8 cellular contexts compared by ENCODE assay signal in the genomic region with DNA sequence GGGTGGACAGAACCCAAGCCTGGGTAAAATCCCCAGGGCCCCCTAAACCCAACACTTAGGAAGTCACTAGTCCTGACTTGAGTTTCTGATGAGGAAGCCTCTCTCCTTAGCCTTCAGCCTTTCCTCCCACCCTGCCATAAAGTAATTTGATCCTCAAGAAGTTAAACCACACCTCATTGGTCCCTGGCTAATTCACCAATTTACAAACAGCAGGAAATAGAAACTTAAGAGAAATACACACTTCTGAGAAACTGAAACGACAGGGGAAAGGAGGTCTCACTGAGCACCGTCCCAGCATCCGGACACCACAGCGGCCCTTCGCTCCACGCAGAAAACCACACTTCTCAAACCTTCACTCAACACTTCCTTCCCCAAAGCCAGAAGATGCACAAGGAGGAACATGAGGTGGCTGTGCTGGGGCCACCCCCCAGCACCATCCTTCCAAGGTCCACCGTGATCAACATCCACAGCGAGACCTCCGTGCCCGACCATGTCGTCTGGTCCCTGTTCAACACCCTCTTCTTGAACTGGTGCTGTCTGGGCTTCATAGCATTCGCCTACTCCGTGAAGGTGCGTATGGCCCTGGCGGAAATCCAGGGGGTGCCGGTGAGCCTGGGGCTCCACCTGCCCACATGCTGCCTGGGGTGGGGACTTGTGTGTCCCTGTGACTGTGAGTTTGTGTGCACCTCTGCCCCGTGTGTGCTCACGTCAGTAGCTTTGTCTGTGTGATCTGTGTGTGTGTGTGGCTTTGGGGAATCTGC. TPM values are rescaled to one million over a fixed set of nuclear protein-coding genes. Genes with fewer than 3 reads are reported as not detected.
DNase-seq lines count a peak whose midpoint lies in the region; ATAC-seq and TF ChIP-seq lines count a peak whose summit lies in the region.

IFITM1 (plus strand) TSS at position 254 of the 761 bp plus-strand sequence; CDS start at position 385, 131 bp downstream.

- H3K79me1 ChIP-seq in neuronal stem cell (ENCODE audit: low read depth, low read length) = peaks cover 2% of the 10 kb centered on the region

- H3K4me1 Mint-ChIP-seq in glutamatergic neuron (ENCODE audit: low read depth, unreplicated experiment) = peaks cover 7% of the 10 kb centered on the region

- peaks cover 22% of the 10 kb centered on the region for H3K4me1 ChIP-seq in ACC112 (ENCODE audit: control insufficient read depth, insufficient read depth, low read length, unreplicated experiment)
- H3K4me1 ChIP-seq in Karpas-422 (ENCODE audit: low read length) = peaks cover 27% of the 10 kb centered on the region
- peaks cover 31 to 48% of the 10 kb centered on the region in 2 donors for H3K4me1 ChIP-seq in neuronal stem cell (ENCODE audit: control insufficient read depth in 2 of 2, insufficient read depth in 1 of 2, low read depth in 1 of 2, low read length in 2 of 2)

- no peak within 1 kb of the TSS for H3K4ac ChIP-seq in neuronal stem cell (ENCODE audit: low read length)

- peak within 1 kb of the TSS; percentile 88 for H3K18ac ChIP-seq in neuronal stem cell (ENCODE audit: low read length)

- H3K4me3 ChIP-seq in ACC112 (ENCODE audit: low read depth, low read length) (peak within 1 kb of the TSS; percentile 85), Karpas-422 (ENCODE audit: low read length) (peak within 1 kb of the TSS; percentile 68), fibroblast of pulmonary artery (replicated peaks; ENCODE audit: low read depth, low read length) (peak within 1 kb of the TSS; percentile 81), neuronal stem cell (ENCODE audit: low read length in 2 of 2) (peak within 1 kb of the TSS; percentile 75 to 76)

- WGBS in neuronal stem cell (ENCODE audit: extremely low coverage in 2 of 2, insufficient read length in 2 of 2, insufficient replicate concordance in 1 of 2), 2 donors = no CpG with 5 or more reads among the region's 18 CpGs

- no peak within 1 kb of the TSS for H3K14ac ChIP-seq in neuronal stem cell (ENCODE audit: low read length)

- H2AFZ ChIP-seq in ACC112 (ENCODE audit: low read length, unreplicated experiment) (no peak within 1 kb of the TSS), Karpas-422 (ENCODE audit: low read length) (peak within 1 kb of the TSS; percentile 15; the same call in 1 of the 2 replicates), neuronal stem cell (ENCODE audit: low read length) (peak within 1 kb of the TSS; percentile 35)

- H2BK5ac ChIP-seq in neuronal stem cell (ENCODE audit: low read length) = peak within 1 kb of the TSS; percentile 44

- H3K79me2 ChIP-seq in ACC112 (ENCODE audit: control insufficient read depth, insufficient read depth, low read length, unreplicated experiment) (peaks cover 72% of the 10 kb centered on the region), Karpas-422 (ENCODE audit: low read length) (peaks cover 9% of the 10 kb centered on the region)

- no peaks in the 10 kb centered on the region for H3K9me2 ChIP-seq in Karpas-422 (replicated peaks; ENCODE audit: insufficient read depth, low read length)

- H3K9me3 ChIP-seq in Karpas-422 (ENCODE audit: low read length) (no peaks in the 10 kb centered on the region), neuronal stem cell (replicated peaks in 1 of 2; ENCODE audit: control insufficient read depth in 2 of 2, insufficient read depth in 1 of 2, low read depth in 1 of 2, low read length in 2 of 2) (no peaks in the 10 kb centered on the region)

- H4K8ac ChIP-seq in neuronal stem cell (ENCODE audit: low read depth, low read length) = no peak within 1 kb of the TSS

- H3K36me3 ChIP-seq in ACC112 (ENCODE audit: insufficient read depth, low read length) = peaks cover 19% of the 10 kb centered on the region; the same call in 1 of the 2 replicates
- H3K36me3 ChIP-seq in Karpas-422 (ENCODE audit: insufficient read depth, low read length) = no peaks in the 10 kb centered on the region
- H3K36me3 ChIP-seq in neuronal stem cell (replicated peaks in 1 of 2; ENCODE audit: control insufficient read depth in 2 of 2, insufficient read depth in 2 of 2, low read length in 2 of 2) = peaks cover 0 to 32% of the 10 kb centered on the region in 2 donors

- H4K91ac ChIP-seq in neuronal stem cell (ENCODE audit: low read depth, low read length, poor library complexity) = peak within 1 kb of the TSS; percentile 89

- H2BK120ac ChIP-seq in neuronal stem cell (ENCODE audit: low read depth, low read length) = peak within 1 kb of the TSS; percentile 26

- H3K4me3 Mint-ChIP-seq in glutamatergic neuron (ENCODE audit: unreplicated experiment) = no peak within 1 kb of the TSS

- H3K27me3 Mint-ChIP-seq in glutamatergic neuron (ENCODE audit: unreplicated experiment) = peaks cover 19% of the 10 kb centered on the region

- peak within 1 kb of the TSS; percentile 87 for H3K23ac ChIP-seq in neuronal stem cell (ENCODE audit: low read depth, low read length, poor library complexity)

- peak within 1 kb of the TSS; percentile 85 for H2AK5ac ChIP-seq in neuronal stem cell (ENCODE audit: low read depth, low read length)

- H3K36me3 Mint-ChIP-seq in glutamatergic neuron (ENCODE audit: unreplicated experiment) = no peaks in the 10 kb centered on the region

- H3K27me3 ChIP-seq in ACC112 (ENCODE audit: insufficient read depth, low read length) (no peaks in the 10 kb centered on the region), Karpas-422 (ENCODE audit: low read length) (no peaks in the 10 kb centered on the region), neuronal stem cell (ENCODE audit: control insufficient read depth in 3 of 3, insufficient read depth in 3 of 3, low read depth in 1 of 3, low read length in 3 of 3) (peaks cover 0 to 24% (median 0%) of the 10 kb centered on the region in 3 experiments)

- peaks cover 8% of the 10 kb centered on the region for H3K9me3 Mint-ChIP-seq in glutamatergic neuron (ENCODE audit: unreplicated experiment)

- H2BK15ac ChIP-seq in neuronal stem cell (ENCODE audit: low read length) = peak within 1 kb of the TSS; percentile 76

- no peak within 1 kb of the TSS for H3K27ac Mint-ChIP-seq in glutamatergic neuron (ENCODE audit: unreplicated experiment)

- TF ChIP-seq CTCF in fibroblast of pulmonary artery (IDR thresholded peaks at IDR 0.05; ENCODE audit: low read length, missing control alignments) = no peak
- TF ChIP-seq CTCF in glutamatergic neuron (IDR thresholded peaks at IDR 0.05; ENCODE audit: partially characterized antibody, unreplicated experiment) = no peak

- no peaks in the 10 kb centered on the region for H4K20me1 ChIP-seq in Karpas-422 (ENCODE audit: insufficient read depth, low read depth, low read length)

- H3K4me2 ChIP-seq in Karpas-422 (ENCODE audit: low read depth, low read length, poor library complexity, severe bottlenecking) (peak within 1 kb of the TSS; percentile 70), neuronal stem cell (ENCODE audit: insufficient read depth, low read length, poor library complexity, severe bottlenecking) (peak within 1 kb of the TSS; percentile 88)

- H3K9ac ChIP-seq in Karpas-422 (ENCODE audit: low read length) = peak within 1 kb of the TSS; percentile 73
- peak within 1 kb of the TSS; percentile 90 for H3K9ac ChIP-seq in neuronal stem cell (ENCODE audit: low read depth, low read length, poor library complexity)

- DNase-seq in Karpas-422 = peak; percentile 86
- DNase-seq in activated T-helper 1 cell treated with Interleukin-2 at 50 U/mL for 16 hours (ENCODE audit: low read depth) = peak; percentile 45
- peak; percentile 88 for DNase-seq in fibroblast of pulmonary artery (ENCODE audit: low read depth)
- no peak for DNase-seq in neuronal stem cell (ENCODE audit: low spot score)
- no peak for DNase-seq in glutamatergic neuron

- peak within 1 kb of the TSS; percentile 91 for H3K27ac ChIP-seq in ACC112 (ENCODE audit: low read depth, low read length)
- H3K27ac ChIP-seq in Karpas-422 (ENCODE audit: low read length) = peak within 1 kb of the TSS; percentile 58
- peak within 1 kb of the TSS; percentile 80 for H3K27ac ChIP-seq in neuronal stem cell (replicated peaks; ENCODE audit: low read length)

- peak; percentile 26 for ATAC-seq in GM18909 (IDR thresholded peaks at IDR 0.05; ENCODE audit: poor library complexity, unreplicated experiment)
- ATAC-seq in HG03520 (IDR thresholded peaks at IDR 0.05; ENCODE audit: unreplicated experiment) = no peak

- H2BK12ac ChIP-seq in neuronal stem cell (ENCODE audit: low read length) = no peak within 1 kb of the TSS

RNA-seq across cellular contexts. Expression of gene IFITM1, which starts in this region (rescaled TPM):
- total RNA-seq in Karpas-422 (2014; rRNA removed; shearing (Covaris generic); ENCODE audit: low replicate concordance) = 125 and 216 TPM in 2 replicates
- 171 TPM for polyA plus RNA-seq in neuronal stem cell (2013, experiment 1 of 2)
- 162 TPM for polyA plus RNA-seq in neuronal stem cell (2013, experiment 2 of 2)
- 2.6 TPM for total RNA-seq in glutamatergic neuron (ENCODE audit: unreplicated experiment)

Comparison
In these comparisons a context has a peak if more than half of its experiments do, and no peak if none do; other contexts are left out.
1. RNA of gene IFITM1 (total RNA-seq): 125 to 216 TPM in Karpas-422; 2.6 TPM in glutamatergic neuron (single experiment); every median in the first group is over 10 times any median in the second.
2. DNase-seq: peak in Karpas-422 (single experiment), activated T-helper 1 cell treated with Interleukin-2 at 50 U/mL for 16 hours (single experiment) and fibroblast of pulmonary artery (single experiment); none in neuronal stem cell (single experiment) and glutamatergic neuron (single experiment).
3. Peak in every context shown above with its lines, with median percentiles within 50 percentile points of each other: H3K27ac ChIP-seq and H3K4me3 ChIP-seq.